15 cellular contexts compared by ENCODE assay signal in genomic region chr3:16898595-16899395, GRCh38. TPM values are rescaled to one million over a fixed set of nuclear protein-coding genes. Genes with fewer than 3 reads are reported as not detected.
DNase-seq lines count a peak whose midpoint lies in the region; ATAC-seq and TF ChIP-seq lines count a peak whose summit lies in the region.
"Had no signal": no experiment of that assay in that cellular context is flagged by ENCODE, and none has a peak within 500 bp of the region (broad histone marks: within the 10 kb centered on the region; RNA-seq: fewer than 3 reads in every experiment).

No MANE protein-coding gene starts in this region.

- ATAC-seq in activated T-cell treated with anti-CD3 and anti-CD28 coated beads, Interleukin-2, amount 50 U/mL, for 72 hours (replicated peaks in 1 of 2): peak; percentile 28 to 54
- ATAC-seq in memory B cell (ENCODE audit: low read depth): no peak

- no peak overlapping the region for H2BK15ac ChIP-seq in mesendoderm (replicated peaks; ENCODE audit: low read depth)

- no peak overlapping the region for H3K18ac ChIP-seq in mesendoderm (ENCODE audit: low read length)

- intact Hi-C loops in testis (cut with DNase I; ENCODE audit: low total_unique reads): no loop called here
- intact Hi-C loops in spleen (cut with DNase I; ENCODE audit: low total_unique reads): no loop called here

- H2BK5ac ChIP-seq in mesendoderm (ENCODE audit: low read length): no peak overlapping the region

- no peaks in the 10 kb centered on the region for H3K36me3 Mint-ChIP-seq in activated T-cell treated with anti-CD3 and anti-CD28 coated beads, Interleukin-2, amount 50 U/mL, for 72 hours (ENCODE audit: insufficient read depth in 2 of 2)
- peaks cover 32% of the 10 kb centered on the region for H3K36me3 Mint-ChIP-seq in activated naive CD8-positive, alpha-beta T cell treated with anti-CD3 and anti-CD28 coated beads for 36 hours
- H3K36me3 Mint-ChIP-seq in memory B cell: peaks cover 4% of the 10 kb centered on the region
- H3K36me3 Mint-ChIP-seq in HFFc6 (ENCODE audit: low read depth): no peaks in the 10 kb centered on the region

- no peak overlapping the region for H2BK120ac ChIP-seq in mesendoderm (ENCODE audit: low read depth, low read length)

- H3K27me3 ChIP-seq in testis: no peaks in the 10 kb centered on the region
- no peaks in the 10 kb centered on the region for H3K27me3 ChIP-seq in mesendoderm (ENCODE audit: insufficient read depth, low read length, poor library complexity)
- H3K27me3 ChIP-seq in spleen (replicated peaks in 1 of 7): no peaks in the 10 kb centered on the region
- H3K27me3 ChIP-seq: tibial artery had no signal

- no peak overlapping the region for H4K5ac ChIP-seq in mesendoderm (ENCODE audit: low read length)

- peaks cover 81% of the 10 kb centered on the region for H3K4me1 Mint-ChIP-seq in activated T-cell treated with anti-CD3 and anti-CD28 coated beads, Interleukin-2, amount 50 U/mL, for 72 hours (ENCODE audit: low read depth)
- H3K4me1 Mint-ChIP-seq in activated naive CD8-positive, alpha-beta T cell treated with anti-CD3 and anti-CD28 coated beads for 36 hours: peaks cover 85% of the 10 kb centered on the region
- peaks cover 69% of the 10 kb centered on the region for H3K4me1 Mint-ChIP-seq in memory B cell
- H3K4me1 Mint-ChIP-seq in HFFc6 (ENCODE audit: low read depth): peaks cover 19% of the 10 kb centered on the region

- no peaks in the 10 kb centered on the region for H3K27me3 Mint-ChIP-seq in activated T-cell treated with anti-CD3 and anti-CD28 coated beads, Interleukin-2, amount 50 U/mL, for 72 hours (ENCODE audit: low read depth)
- no peaks in the 10 kb centered on the region for H3K27me3 Mint-ChIP-seq in activated naive CD8-positive, alpha-beta T cell treated with anti-CD3 and anti-CD28 coated beads for 36 hours
- H3K27me3 Mint-ChIP-seq in memory B cell (no peaks in the 10 kb centered on the region), HFFc6 (ENCODE audit: insufficient read depth) (no peaks in the 10 kb centered on the region)

- H4K8ac ChIP-seq in mesendoderm (ENCODE audit: low read depth, low read length): no peak overlapping the region

- no peaks in the 10 kb centered on the region for H3K9me3 Mint-ChIP-seq in activated T-cell treated with anti-CD3 and anti-CD28 coated beads, Interleukin-2, amount 50 U/mL, for 72 hours
- H3K9me3 Mint-ChIP-seq in activated naive CD8-positive, alpha-beta T cell treated with anti-CD3 and anti-CD28 coated beads for 36 hours: peaks cover 2% of the 10 kb centered on the region
- H3K9me3 Mint-ChIP-seq in memory B cell (no peaks in the 10 kb centered on the region), HFFc6 (no peaks in the 10 kb centered on the region)

- no peak overlapping the region for H3K4me2 ChIP-seq in mesendoderm (ENCODE audit: low read length)

- no peak overlapping the region for H3K23ac ChIP-seq in mesendoderm (ENCODE audit: low read length)

- no peaks in the 10 kb centered on the region for H3K79me2 ChIP-seq in mesendoderm (ENCODE audit: control insufficient read depth, insufficient read depth, low read length)

- H3K79me1 ChIP-seq in mesendoderm (ENCODE audit: low read length): no peaks in the 10 kb centered on the region

- H3K36me3 ChIP-seq in testis (ENCODE audit: low read depth, missing control alignments): no peaks in the 10 kb centered on the region
- no peaks in the 10 kb centered on the region for H3K36me3 ChIP-seq in mesendoderm (ENCODE audit: control insufficient read depth, insufficient read depth, low read length)
- H3K36me3 ChIP-seq in spleen: no peaks in the 10 kb centered on the region
- H3K36me3 ChIP-seq: tibial artery had no signal

- no peak overlapping the region for H3K56ac ChIP-seq in mesendoderm (ENCODE audit: low read length)

- H3K27ac Mint-ChIP-seq in activated T-cell treated with anti-CD3 and anti-CD28 coated beads, Interleukin-2, amount 50 U/mL, for 72 hours: peak overlapping the region; percentile 83
- peak overlapping the region; percentile 88 for H3K27ac Mint-ChIP-seq in activated naive CD8-positive, alpha-beta T cell treated with anti-CD3 and anti-CD28 coated beads for 36 hours
- peak overlapping the region; percentile 90 for H3K27ac Mint-ChIP-seq in memory B cell
- no peak overlapping the region for H3K27ac Mint-ChIP-seq in HFFc6

- H3K4ac ChIP-seq in mesendoderm (ENCODE audit: low read depth, low read length): no peak overlapping the region

- no peak overlapping the region for H3K4me3 Mint-ChIP-seq in activated T-cell treated with anti-CD3 and anti-CD28 coated beads, Interleukin-2, amount 50 U/mL, for 72 hours
- H3K4me3 Mint-ChIP-seq in activated naive CD8-positive, alpha-beta T cell treated with anti-CD3 and anti-CD28 coated beads for 36 hours: peak overlapping the region; percentile 6
- H3K4me3 Mint-ChIP-seq in memory B cell: no peak overlapping the region
- no peak overlapping the region for H3K4me3 Mint-ChIP-seq in HFFc6

- WGBS in testis, 2 donors: 61 to 64% methylated on average over 6 to 7 of the region's 7 CpGs
- WGBS in mesendoderm (ENCODE audit: extremely low coverage, insufficient coverage, low lambda C conversion rate): no CpG with 5 or more reads among the region's 7 CpGs
- WGBS in spleen, 5 donors: 90 to 97% (median 93%) methylated on average over 7 of the region's 7 CpGs

- no peak for TF ChIP-seq POLR2A in testis (IDR thresholded peaks at IDR 0.05)
- no peak for TF ChIP-seq POLR2A in spleen (IDR thresholded peaks at IDR 0.05)

- no peak overlapping the region for H2AK5ac ChIP-seq in mesendoderm (ENCODE audit: low read length)

- H3K9me3 ChIP-seq in testis (no peaks in the 10 kb centered on the region), spleen (no peaks in the 10 kb centered on the region)
- H3K9me3 ChIP-seq: tibial artery had no signal

- no peak for DNase-seq in activated T-cell treated with anti-CD3 and anti-CD28 coated beads, Interleukin-2, amount 50 U/mL, for 72 hours
- no peak for DNase-seq in activated T-cell treated with anti-CD3 and anti-CD28 coated beads for 4 hours
- DNase-seq in activated naive CD8-positive, alpha-beta T cell treated with anti-CD3 and anti-CD28 coated beads for 36 hours: no peak
- no peak for DNase-seq in memory B cell (ENCODE audit: low spot score in 2 of 2)
- no peak for DNase-seq in testis
- DNase-seq in mesendoderm: no peak
- DNase-seq in spleen: no peak
- no peak for DNase-seq in HFFc6
- DNase-seq: amniotic stem cell, cortex of kidney, mesenchymal stem cell, NCI-H1694 treated with DMSO at 0.1 percent for 48 hours, NCI-H748 treated with DMSO at 0.1 percent for 48 hours, tibial artery had no signal

- TF ChIP-seq CTCF in testis (IDR thresholded peaks at IDR 0.05): no peak
- TF ChIP-seq CTCF in spleen (IDR thresholded peaks at IDR 0.05 in 8 of 11, conservative IDR thresholded peaks at IDR 0.05 in 3 of 11): no peak
- no peak for TF ChIP-seq CTCF in HFFc6 (IDR thresholded peaks at IDR 0.05)

- peaks cover 15% of the 10 kb centered on the region for H3K4me1 ChIP-seq in testis
- no peaks in the 10 kb centered on the region for H3K4me1 ChIP-seq in mesendoderm (ENCODE audit: control insufficient read depth, low read depth, low read length)
- H3K4me1 ChIP-seq in spleen: peaks cover 33 to 98% (median 84%) of the 10 kb centered on the region in 6 donors
- H3K4me1 ChIP-seq: parathyroid adenoma, tibial artery had no signal

- no peak overlapping the region for H3K9ac ChIP-seq in mesendoderm (ENCODE audit: low read length)
- H3K9ac ChIP-seq: parathyroid adenoma had no signal

- H3K27ac ChIP-seq in testis (peak overlapping the region; percentile 59 to 76), mesendoderm (ENCODE audit: low read depth, low read length) (no peak overlapping the region), spleen (peak overlapping the region in 2 of 8 donors; percentile 19 to 34)
- H3K27ac ChIP-seq: parathyroid adenoma, tibial artery had no signal

- H3K4me3 ChIP-seq in testis: no peak overlapping the region
- H3K4me3 ChIP-seq in mesendoderm (ENCODE audit: low read length): no peak overlapping the region
- H3K4me3 ChIP-seq in spleen: no peak overlapping the region
- H3K4me3 ChIP-seq: tibial artery had no signal

RNA-seq across cellular contexts. Expression of gene PLCL2, which starts 14.0 kb away (rescaled TPM):
- total RNA-seq in activated T-cell treated with anti-CD3 and anti-CD28 coated beads, Interleukin-2, amount 50 U/mL, for 72 hours: 10 to 100 TPM; 22.9 to 24.7 TPM
- total RNA-seq in activated naive CD8-positive, alpha-beta T cell treated with anti-CD3 and anti-CD28 coated beads for 36 hours: 10 to 100 TPM; 19.1 to 19.6 TPM
- 10 to 100 TPM; 15.0 to 23.0 TPM for total RNA-seq in testis
- polyA plus RNA-seq in testis (ENCODE audit: insufficient read depth, low read depth, low replicate concordance): 10.7 TPM
- polyA plus RNA-seq in mesendoderm (2013, experiment 1 of 2): 0.95 TPM
- 0.91 TPM for polyA plus RNA-seq in mesendoderm (2013, experiment 2 of 2)
- 10 to 100 TPM; 41.0 to 60.4 (median 48.0) TPM for total RNA-seq in spleen
- polyA plus RNA-seq in spleen: 1 to 10 TPM; 6.9 to 9.6 (median 7.3) TPM
- total RNA-seq in HFFc6 (2021; fragmentation: NEBNext Ultra II Directional; extraction: Animal tissue kit (Norgen Biotek cat#: 25700)): 1 to 10 TPM; 3.9 to 6.4 (median 5.7) TPM
